Comparison of ENCODE assay signal across 8 cellular contexts in the genomic region with DNA sequence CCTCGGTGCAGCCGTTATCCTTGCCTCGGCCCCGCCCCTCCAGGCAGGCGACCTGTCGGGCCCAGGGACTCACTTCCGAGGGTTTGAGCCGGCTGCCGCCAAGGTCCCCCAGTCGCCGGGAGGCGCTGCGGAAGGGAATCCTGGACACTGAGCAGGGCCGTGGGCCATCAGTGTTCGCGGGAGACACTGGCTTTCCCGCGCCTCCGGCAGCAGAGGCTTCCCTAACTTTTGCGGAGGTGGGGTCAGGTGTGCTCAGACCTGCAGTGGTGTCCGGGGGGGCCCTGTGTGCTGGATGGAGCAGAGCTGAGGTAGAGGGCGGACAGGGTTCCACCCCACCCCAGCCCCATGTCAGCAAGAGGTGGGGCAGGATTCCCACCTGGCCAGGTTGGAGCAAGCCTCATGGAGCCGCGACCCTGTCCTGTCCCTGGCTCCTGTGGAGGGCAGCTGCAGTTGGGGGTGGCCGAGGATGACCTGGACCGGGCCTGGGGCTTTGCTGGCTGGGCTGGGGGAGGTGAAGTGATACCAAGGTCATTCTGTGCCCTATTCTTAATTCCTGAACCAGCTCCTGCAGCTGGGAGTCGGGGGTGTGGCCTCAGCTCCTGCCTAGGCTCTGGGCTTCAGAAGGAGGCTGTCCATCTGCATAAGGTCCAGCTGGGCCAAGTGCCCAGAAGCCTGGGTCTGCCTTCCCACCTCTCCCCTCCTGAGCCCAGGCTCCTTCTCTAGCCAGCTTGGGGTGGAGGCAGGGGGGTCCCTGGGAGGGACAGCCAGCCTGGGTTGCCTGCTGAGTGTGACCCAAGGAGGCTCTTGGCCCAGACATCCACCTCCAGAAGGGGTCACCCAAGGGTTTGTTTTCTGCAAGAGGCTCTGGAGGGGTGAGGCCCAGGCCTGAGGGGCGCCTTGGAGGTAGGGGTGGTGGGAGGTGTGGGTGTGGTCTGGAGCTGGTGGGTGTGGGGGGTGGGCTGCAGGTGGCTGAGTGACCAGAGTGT. TPM values are rescaled to one million over a fixed set of nuclear protein-coding genes. Genes with fewer than 3 reads are reported as not detected.
A peak's percentile ranks its signal among the peaks of the same experiment; 100 is the strongest.
DNase-seq lines count a peak whose midpoint lies in the region; ATAC-seq and TF ChIP-seq lines count a peak whose summit lies in the region.
"Had no signal": no experiment of that assay in that cellular context is flagged by ENCODE, and none has a peak within 500 bp of the region (broad histone marks: within the 10 kb centered on the region; RNA-seq: fewer than 3 reads in every experiment).

No MANE protein-coding gene starts in this region.

- H2BK15ac ChIP-seq in mesenchymal stem cell (ENCODE audit: low read depth, poor library complexity, severe bottlenecking), result no peak overlapping the region

- 37% methylated on average over 27 of the region's 28 CpGs for WGBS in mesenchymal stem cell

- no peak overlapping the region for H4K8ac ChIP-seq in mesenchymal stem cell (ENCODE audit: low read length)

- DNase-seq in DMS53 (lab: John Stamatoyannopoulos, UW) (peak; percentile 83), GM23338 (ENCODE audit: low spot score) (peak; percentile 73), WERI-Rb-1 (peak; percentile 75), mesenchymal stem cell (no peak), midbrain (lab: John Stamatoyannopoulos, UW) (no peak)
- DNase-seq: amniotic stem cell had no signal

- peak overlapping the region; percentile 71 for H3K4me3 Mint-ChIP-seq in GM23338

- no peaks in the 10 kb centered on the region for H3K36me3 ChIP-seq in GM23338 (ENCODE audit: insufficient read depth)
- H3K36me3 ChIP-seq in WERI-Rb-1, result no peaks in the 10 kb centered on the region
- peaks cover 6 to 36% of the 10 kb centered on the region in 2 experiments for H3K36me3 ChIP-seq in mesenchymal stem cell (ENCODE audit: control insufficient read depth in 1 of 2, insufficient read depth in 2 of 2, low read depth in 1 of 2, low read length in 2 of 2)

- H3K27me3 Mint-ChIP-seq in GM23338 (ENCODE audit: insufficient read depth, low read depth, poor library complexity), result peaks cover 16% of the 10 kb centered on the region

- peak overlapping the region in 1 of 2 experiments; percentile 34 for H3K23ac ChIP-seq in mesenchymal stem cell (ENCODE audit: low read length in 2 of 2)

- 0 out of 2 replicates have a peak, but pooled peaks cover 5% of the 10 kb centered on the region for H3F3A ChIP-seq in GM23338 (replicated peaks; ENCODE audit: low read depth)

- no peak overlapping the region for H3K27ac Mint-ChIP-seq in GM23338

- H3K4me3 ChIP-seq in GM23338 (peak overlapping the region; percentile 89), WERI-Rb-1 (ENCODE audit: low read depth, low read length) (peak overlapping the region; percentile 33), mesenchymal stem cell (ENCODE audit: insufficient read depth in 1 of 2, low read depth in 1 of 2, low read length in 2 of 2) (peak overlapping the region; percentile 62 to 64)

- no peak overlapping the region for H3K9ac ChIP-seq in mesenchymal stem cell (ENCODE audit: low read length)

- H2BK12ac ChIP-seq in mesenchymal stem cell (ENCODE audit: low read length in 2 of 2), result peak overlapping the region in 1 of 2 experiments; percentile 29

- H3K9me2 ChIP-seq in GM23338 (ENCODE audit: insufficient read depth), result no peaks in the 10 kb centered on the region

- H3K4me1 Mint-ChIP-seq in GM23338, result peaks cover 24% of the 10 kb centered on the region

- TF ChIP-seq CTCF in GM23338 (conservative IDR thresholded peaks at IDR 0.05; ENCODE audit: low read depth in 2 of 2) (peak; percentile 46 to 72), WERI-Rb-1 (IDR thresholded peaks at IDR 0.05; ENCODE audit: low read depth, low read length) (peak; percentile 64)

- H3K36me3 Mint-ChIP-seq in GM23338 (ENCODE audit: low read depth), result no peaks in the 10 kb centered on the region

- H2BK5ac ChIP-seq in mesenchymal stem cell (ENCODE audit: low read depth, low read length, poor library complexity, severe bottlenecking), result no peak overlapping the region

- H3K79me2 ChIP-seq in GM23338 (replicated peaks; ENCODE audit: insufficient read depth), result 0 out of 2 replicates have a peak, but pooled peaks cover 3% of the 10 kb centered on the region

- H3K9me3 ChIP-seq in WERI-Rb-1 (ENCODE audit: severe bottlenecking) (no peaks in the 10 kb centered on the region), mesenchymal stem cell (ENCODE audit: control insufficient read depth, low read length) (no peaks in the 10 kb centered on the region)

- H2BK120ac ChIP-seq in mesenchymal stem cell (ENCODE audit: low read depth, low read length), result no peak overlapping the region

- H4K91ac ChIP-seq in mesenchymal stem cell (ENCODE audit: low read length), result no peak overlapping the region

- H3K27me3 ChIP-seq in GM23338 (ENCODE audit: insufficient read depth) (no peaks in the 10 kb centered on the region), WERI-Rb-1 (ENCODE audit: insufficient read depth, low read depth, severe bottlenecking) (no peaks in the 10 kb centered on the region), mesenchymal stem cell (ENCODE audit: control insufficient read depth in 1 of 2, insufficient read depth in 1 of 2, low read length in 2 of 2) (no peaks in the 10 kb centered on the region)

- H2AFZ ChIP-seq in GM23338 (no peak overlapping the region), mesenchymal stem cell (ENCODE audit: low read depth, low read length) (no peak overlapping the region)

- H3K79me1 ChIP-seq in mesenchymal stem cell (replicated peaks; ENCODE audit: low read length, poor library complexity, severe bottlenecking), result peaks cover 29% of the 10 kb centered on the region

- H3K4me2 ChIP-seq in GM23338 (peak overlapping the region; percentile 97), mesenchymal stem cell (ENCODE audit: low read length, poor library complexity, severe bottlenecking) (peak overlapping the region; percentile 89)

- H2AK5ac ChIP-seq in mesenchymal stem cell (ENCODE audit: low read length, severe bottlenecking), result no peak overlapping the region

- no peaks in the 10 kb centered on the region for H3K9me3 Mint-ChIP-seq in GM23338

- peak overlapping the region in 1 of 2 experiments; percentile 27 for H3K4ac ChIP-seq in mesenchymal stem cell (ENCODE audit: low read depth in 1 of 2, low read length in 2 of 2)

- H3K4me1 ChIP-seq in GM23338 (ENCODE audit: insufficient read depth) (peaks cover 19% of the 10 kb centered on the region), mesenchymal stem cell (ENCODE audit: control insufficient read depth, insufficient read depth, low read depth, low read length) (peaks cover 76% of the 10 kb centered on the region)

- peaks cover 17% of the 10 kb centered on the region for H4K20me1 ChIP-seq in GM23338 (replicated peaks; ENCODE audit: insufficient read depth)

- H3K27ac ChIP-seq in GM23338 (ENCODE audit: low read depth), result no peak overlapping the region
- H3K27ac ChIP-seq in WERI-Rb-1, result no peak overlapping the region
- H3K27ac ChIP-seq in mesenchymal stem cell (ENCODE audit: low read length, poor library complexity, severe bottlenecking), result no peak overlapping the region

- ATAC-seq in GM23338 (peak; percentile 19), HG03196 (IDR thresholded peaks at IDR 0.05; ENCODE audit: unreplicated experiment) (no peak), GM18502 (IDR thresholded peaks at IDR 0.05; ENCODE audit: poor library complexity, unreplicated experiment) (no peak)

- peak overlapping the region in 1 of 2 experiments; percentile 58 for H3K14ac ChIP-seq in mesenchymal stem cell (ENCODE audit: low read length in 2 of 2)

- H3K18ac ChIP-seq in mesenchymal stem cell (ENCODE audit: low read depth in 1 of 2, low read length in 2 of 2), result no peak overlapping the region

TF ChIP-seq in GM23338, 12 proteins besides CTCF, POLR2A, EP300 and RAD21 (continues in another document):
- TF ChIP-seq CREB1 (CRISPR knock-in tag; IDR thresholded peaks at IDR 0.05; ENCODE audit: low read depth) (no peak), JUNB (IDR thresholded peaks at IDR 0.05; ENCODE audit: unreplicated experiment) (no peak), ZNF114 (CRISPR knock-in tag; IDR thresholded peaks at IDR 0.05) (no peak)

RNA-seq across cellular contexts. Expression of a gene that starts 8.4 kb away (rescaled TPM):
- 145 and 150 TPM in 2 replicates for total RNA-seq in GM23338 (2014; rRNA removed; shearing (Covaris generic))
- 76.8 and 88.4 TPM in 2 replicates for polyA plus RNA-seq in GM23338 (2016; fragmentation: Nextera tagmentation; extraction: Ambion mirVana)
- 121 TPM for polyA plus RNA-seq in mesenchymal stem cell (2013, experiment 1 of 2)
- polyA plus RNA-seq in mesenchymal stem cell (2013, experiment 2 of 2), result 117 TPM

RNA-seq across cellular contexts. Expression of a gene that starts 8.7 kb away (rescaled TPM):
- 32.2 and 34.0 TPM in 2 replicates for total RNA-seq in GM23338 (2014; rRNA removed; shearing (Covaris generic))
- polyA plus RNA-seq in GM23338 (2016; fragmentation: Nextera tagmentation; extraction: Ambion mirVana), result 369 TPM in 2 replicates
- polyA plus RNA-seq in mesenchymal stem cell (2013, experiment 1 of 2), result 439 TPM
- polyA plus RNA-seq in mesenchymal stem cell (2013, experiment 2 of 2), result 458 TPM

RNA-seq across cellular contexts. Expression of a gene that starts 18.3 kb away (rescaled TPM):
- total RNA-seq in GM23338 (2014; rRNA removed; shearing (Covaris generic)), result 109 and 119 TPM in 2 replicates
- 62.9 and 64.4 TPM in 2 replicates for polyA plus RNA-seq in GM23338 (2016; fragmentation: Nextera tagmentation; extraction: Ambion mirVana)
- polyA plus RNA-seq in mesenchymal stem cell (2013, experiment 1 of 2), result 315 TPM
- 301 TPM for polyA plus RNA-seq in mesenchymal stem cell (2013, experiment 2 of 2)

RNA-seq across cellular contexts. Expression of a gene that starts 23.4 kb away (rescaled TPM):
- total RNA-seq in GM23338 (2014; rRNA removed; shearing (Covaris generic)), result 58.0 and 64.1 TPM in 2 replicates
- polyA plus RNA-seq in GM23338 (2016; fragmentation: Nextera tagmentation; extraction: Ambion mirVana), result 55.9 and 59.4 TPM in 2 replicates
- 0.58 TPM for polyA plus RNA-seq in mesenchymal stem cell (2013, experiment 1 of 2)
- polyA plus RNA-seq in mesenchymal stem cell (2013, experiment 2 of 2), result 0.34 TPM

RNA-seq across cellular contexts. Expression of a gene that starts 32.4 kb away (rescaled TPM):
- total RNA-seq in GM23338 (2014; rRNA removed; shearing (Covaris generic)), result 33.4 and 45.6 TPM in 2 replicates
- polyA plus RNA-seq in GM23338 (2016; fragmentation: Nextera tagmentation; extraction: Ambion mirVana), result 31.1 and 32.3 TPM in 2 replicates
- 30.6 TPM for polyA plus RNA-seq in mesenchymal stem cell (2013, experiment 1 of 2)
- polyA plus RNA-seq in mesenchymal stem cell (2013, experiment 2 of 2), result 30.0 TPM

Comparison
In these comparisons a context has a peak if more than half of its experiments do, and no peak if none do; other contexts are left out.
1. DNase-seq: peak in DMS53 (single experiment), GM23338 (single experiment) and WERI-Rb-1 (single experiment); none in mesenchymal stem cell (single experiment) and midbrain (single experiment).
2. H3K4me3 ChIP-seq: peak in every context shown above with its lines; median percentile 89 in GM23338; 63 in mesenchymal stem cell; 33 in WERI-Rb-1.